8 cellular contexts compared by ENCODE assay signal in the genomic region with DNA sequence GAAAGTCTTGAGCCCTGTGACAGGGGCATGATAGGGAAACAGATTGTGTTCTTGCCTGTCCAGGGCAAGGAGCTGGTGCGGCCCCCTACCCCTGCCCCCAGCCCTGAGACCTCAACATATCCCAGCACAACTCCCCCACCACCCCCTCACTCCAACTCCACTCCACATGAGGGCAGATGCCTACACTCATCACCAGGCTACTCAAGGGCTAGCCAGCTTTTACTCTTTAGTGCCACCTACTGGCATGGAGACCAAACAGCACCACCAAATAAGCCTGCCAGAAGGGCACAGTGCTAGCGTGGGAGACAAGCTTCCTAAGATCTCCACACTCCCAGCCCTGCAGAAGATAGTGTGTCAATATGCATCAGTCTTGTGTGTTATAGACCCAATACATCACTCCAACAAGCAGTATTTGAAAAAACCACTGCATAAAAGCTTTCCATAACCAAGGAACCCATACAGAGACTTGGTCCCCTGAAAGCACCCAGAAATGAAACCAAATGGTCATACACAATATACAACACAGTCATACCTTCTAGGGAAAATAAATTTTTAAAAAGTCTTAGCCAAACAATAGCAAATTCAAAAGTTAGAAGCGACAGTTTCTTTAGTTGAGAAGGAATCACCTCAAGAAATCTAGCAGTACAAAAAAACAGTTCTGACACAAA.
DNase-seq lines count a peak whose midpoint lies in the region; ATAC-seq, FAIRE-seq and TF ChIP-seq lines count a peak whose summit lies in the region.

No MANE protein-coding gene starts in this region.

- no TSS peak for BruUV-seq in endothelial cell of umbilical vein (replicated peaks; lab: Mats Ljungman, UMichigan)

- TF ChIP-seq CTCF in HEK293 (tag by site-specific recombination; IDR thresholded peaks at IDR 0.05) (no peak), endothelial cell of umbilical vein (IDR thresholded peaks at IDR 0.05; ENCODE audit: extremely low read depth in 1 of 2, insufficient read depth in 1 of 2, low read depth in 1 of 2, low read length in 2 of 2) (peak; percentile 70 to 81), neural crest cell (conservative IDR thresholded peaks at IDR 0.05) (peak; percentile 67)

- H3K4me1 ChIP-seq in HEK293 (ENCODE audit: control insufficient read depth, insufficient read depth, low read length) (no peaks in the 10 kb centered on the region), endothelial cell of umbilical vein (ENCODE audit: control insufficient read depth, extremely low read depth, insufficient read depth, low read length) (no peaks in the 10 kb centered on the region), aorta (ENCODE audit: control insufficient read depth in 1 of 2, insufficient read depth in 2 of 2, low read length in 2 of 2) (no peaks in the 10 kb centered on the region)

- no peaks in the 10 kb centered on the region for H4K20me1 ChIP-seq in endothelial cell of umbilical vein (replicated peaks; ENCODE audit: control insufficient read depth, extremely low read depth, insufficient read depth, low read length)

- intact Hi-C loops in endothelial cell of umbilical vein (cut with micrococcal nuclease) = loop anchor here (1.0 kb wide), 2 partner anchors 155 to 223 kb away; no protein-coding TSS in a partner anchor
- intact Hi-C loops in aorta (cut with DNase I) = loop anchor here (5.0 to 10.0 kb wide), 2 partner anchors 154 to 156 kb away; no protein-coding TSS in a partner anchor

- peaks cover 6% of the 10 kb centered on the region for H3K36me3 Mint-ChIP-seq in neural crest cell (ENCODE audit: low read depth)

- no peaks in the 10 kb centered on the region for H3K4me1 Mint-ChIP-seq in neural crest cell

- no peak overlapping the region for H3K27ac Mint-ChIP-seq in neural crest cell (ENCODE audit: unreplicated experiment)

- CTCF ChIA-PET in HEK293 (lab: Yijun Ruan, JAX) = interaction anchor here (0.6 to 2.8 kb wide), 20 partner anchors 9 to 1033 kb away, joined by 3 to 25 read pairs (median 4); no protein-coding TSS in a partner anchor
- CTCF ChIA-PET in endothelial cell of umbilical vein (lab: Charles Lee) = interaction anchor here (0.6 to 2.8 kb wide), 14 partner anchors 10 to 1447 kb away, joined by 3 to 41 read pairs (median 4); a partner anchor contains a TSS

- DNase-seq in NCI-H1092 treated with DMSO at 0.1 percent for 48 hours (lab: John Stamatoyannopoulos, UW) (peak; percentile 14), NCI-H1092 (lab: John Stamatoyannopoulos, UW) (no peak), MV-4-11 (lab: John Stamatoyannopoulos, UW) (peak; percentile 54), endothelial cell of umbilical vein (ENCODE audit: low read depth, low spot score) (peak; percentile 30), neural crest cell (ENCODE audit: low read depth, low spot score) (peak; percentile 9), aorta (no peak)
- peak; percentile 30 to 55 for DNase-seq in activated CD4-positive, alpha-beta T cell treated with anti-CD3 and anti-CD28 coated beads, Interleukin-2, amount 50 U/mL, for 24 hours (ENCODE audit: low read depth in 1 of 2, low spot score in 1 of 2)

- no peaks in the 10 kb centered on the region for H3K9me1 ChIP-seq in endothelial cell of umbilical vein (replicated peaks; ENCODE audit: control insufficient read depth, extremely low read depth, insufficient read depth, low read length)

- POLR2A ChIA-PET in HEK293 (lab: Yijun Ruan, JAX) = no interaction called here
- POLR2A ChIA-PET in endothelial cell of umbilical vein (lab: Charles Lee) = no interaction called here

- WGBS in aorta, 2 donors = 53 to 60% methylated on average over 3 of the region's 3 CpGs

- TF ChIP-seq POLR2A in endothelial cell of umbilical vein (IDR thresholded peaks at IDR 0.05; ENCODE audit: low read depth, low read length) = no peak

- no peak overlapping the region for H3K4me2 ChIP-seq in endothelial cell of umbilical vein (ENCODE audit: insufficient read depth, low read length)

- peaks cover 15% of the 10 kb centered on the region for H3K9me3 Mint-ChIP-seq in neural crest cell

- H3K36me3 ChIP-seq in HEK293 (ENCODE audit: control insufficient read depth in 2 of 2, insufficient read depth in 1 of 2, low read length in 2 of 2) (no peaks in the 10 kb centered on the region), endothelial cell of umbilical vein (ENCODE audit: control insufficient read depth in 2 of 2, extremely low read depth in 1 of 2, insufficient read depth in 2 of 2, low read length in 2 of 2) (no peaks in the 10 kb centered on the region), aorta (ENCODE audit: control insufficient read depth in 1 of 2, insufficient read depth in 2 of 2, low read length in 1 of 2) (no peaks in the 10 kb centered on the region)

- H3K4me3 ChIP-seq in HEK293 (ENCODE audit: low read depth, low read length) = no peak overlapping the region
- H3K4me3 ChIP-seq in endothelial cell of umbilical vein (replicated peaks in 1 of 3; ENCODE audit: insufficient read depth in 1 of 3, low read depth in 1 of 3, low read length in 3 of 3) = no peak overlapping the region
- H3K4me3 ChIP-seq in aorta (ENCODE audit: low read length in 2 of 2) = no peak overlapping the region

- H3K9ac ChIP-seq in endothelial cell of umbilical vein (replicated peaks; ENCODE audit: extremely low read depth, insufficient read depth, low read length) = no peak overlapping the region

- no peaks in the 10 kb centered on the region for H3K27me3 ChIP-seq in endothelial cell of umbilical vein (ENCODE audit: control insufficient read depth in 2 of 2, insufficient read depth in 2 of 2, low read length in 2 of 2)
- no peaks in the 10 kb centered on the region for H3K27me3 ChIP-seq in aorta (ENCODE audit: control insufficient read depth in 1 of 2, insufficient read depth in 2 of 2, low read length in 1 of 2)

- H2AFZ ChIP-seq in endothelial cell of umbilical vein (ENCODE audit: low read depth, low read length) = no peak overlapping the region

- H3K27me3 Mint-ChIP-seq in neural crest cell (ENCODE audit: low read depth) = peaks cover 21% of the 10 kb centered on the region

- no peak overlapping the region for H3K27ac ChIP-seq in HEK293 (ENCODE audit: extremely low read depth, low read depth, low read length)
- no peak overlapping the region for H3K27ac ChIP-seq in endothelial cell of umbilical vein (ENCODE audit: insufficient read depth, low read depth, low read length)
- no peak overlapping the region for H3K27ac ChIP-seq in aorta (ENCODE audit: low read depth in 1 of 2, low read length in 2 of 2)

- H3K79me2 ChIP-seq in endothelial cell of umbilical vein (ENCODE audit: control insufficient read depth, insufficient read depth, low read length) = no peaks in the 10 kb centered on the region

- dilution Hi-C loops in endothelial cell of umbilical vein (cut with MboI; ENCODE audit: extremely low pct_ligation_motif_present, low sequenced_read_pairs) = no loop called here

- peak; percentile 73 for ATAC-seq in aorta (ENCODE audit: low FRiP score)

- no peak overlapping the region for H3K4me3 Mint-ChIP-seq in neural crest cell

- H3K9me3 ChIP-seq in HEK293 (ENCODE audit: control insufficient read depth, insufficient read depth, low read depth, low read length) (no peaks in the 10 kb centered on the region), endothelial cell of umbilical vein (replicated peaks; ENCODE audit: control insufficient read depth, insufficient read depth, low read length) (no peaks in the 10 kb centered on the region), aorta (ENCODE audit: control insufficient read depth, low read length) (no peaks in the 10 kb centered on the region)

- peak; percentile 71 for FAIRE-seq in endothelial cell of umbilical vein (lab: Jason Lieb, UNC)

TF ChIP-seq in HEK293, 187 proteins besides CTCF, POLR2A, EP300 and RAD21 (continues in another document):
- TF ChIP-seq, protein P1, sequence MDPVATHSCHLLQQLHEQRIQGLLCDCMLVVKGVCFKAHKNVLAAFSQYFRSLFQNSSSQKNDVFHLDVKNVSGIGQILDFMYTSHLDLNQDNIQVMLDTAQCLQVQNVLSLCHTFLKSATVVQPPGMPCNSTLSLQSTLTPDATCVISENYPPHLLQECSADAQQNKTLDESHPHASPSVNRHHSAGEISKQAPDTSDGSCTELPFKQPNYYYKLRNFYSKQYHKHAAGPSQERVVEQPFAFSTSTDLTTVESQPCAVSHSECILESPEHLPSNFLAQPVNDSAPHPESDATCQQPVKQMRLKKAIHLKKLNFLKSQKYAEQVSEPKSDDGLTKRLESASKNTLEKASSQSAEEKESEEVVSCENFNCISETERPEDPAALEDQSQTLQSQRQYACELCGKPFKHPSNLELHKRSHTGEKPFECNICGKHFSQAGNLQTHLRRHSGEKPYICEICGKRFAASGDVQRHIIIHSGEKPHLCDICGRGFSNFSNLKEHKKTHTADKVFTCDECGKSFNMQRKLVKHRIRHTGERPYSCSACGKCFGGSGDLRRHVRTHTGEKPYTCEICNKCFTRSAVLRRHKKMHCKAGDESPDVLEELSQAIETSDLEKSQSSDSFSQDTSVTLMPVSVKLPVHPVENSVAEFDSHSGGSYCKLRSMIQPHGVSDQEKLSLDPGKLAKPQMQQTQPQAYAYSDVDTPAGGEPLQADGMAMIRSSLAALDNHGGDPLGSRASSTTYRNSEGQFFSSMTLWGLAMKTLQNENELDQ (tag by site-specific recombination; IDR thresholded peaks at IDR 0.05; ENCODE audit: low read depth) = no peak

TF ChIP-seq in endothelial cell of umbilical vein, 7 proteins besides CTCF, POLR2A, EP300 and RAD21:
- TF ChIP-seq EZH2 (IDR thresholded peaks at IDR 0.05; ENCODE audit: borderline replicate concordance, low read depth, low read length, severe bottlenecking) (no peak), POLR2AphosphoS5 (IDR thresholded peaks at IDR 0.05; ENCODE audit: insufficient read depth, low read depth, low read length) (no peak)
TF ChIP-seq in endothelial cell of umbilical vein: peak in this region for 0.

Comparison
In these comparisons a context has a peak if more than half of its experiments do, and no peak if none do; other contexts are left out.
1. DNase-seq: peak in NCI-H1092 treated with DMSO at 0.1 percent for 48 hours (single experiment), MV-4-11 (single experiment), activated CD4-positive, alpha-beta T cell treated with anti-CD3 and anti-CD28 coated beads, Interleukin-2, amount 50 U/mL, for 24 hours (2 of 2), endothelial cell of umbilical vein (single experiment) and neural crest cell (single experiment); none in NCI-H1092 (single experiment) and aorta (0 of 2).